23 cellular contexts compared by ENCODE assay signal in genomic region chr20:51623255-51623654, GRCh38.
"Had no signal": no experiment of that assay in that cellular context is flagged by ENCODE, and none has a peak within 500 bp of the region (broad histone marks: within the 10 kb centered on the region; RNA-seq: fewer than 3 reads in every experiment).

No MANE protein-coding gene starts in this region.

- H3K4me3 ChIP-seq: coronary artery, dorsolateral prefrontal cortex, esophagus muscularis mucosa, gastrocnemius medialis, heart right ventricle, left lung, lower lobe of right lung, mucosa of descending colon had no signal

- H3K9me3 ChIP-seq: esophagus muscularis mucosa, gastrocnemius medialis, heart right ventricle, left lung, lower lobe of right lung, mucosa of descending colon had no signal

- H3K4me3 Mint-ChIP-seq: mesothelial cell of epicardium had no signal

- ATAC-seq: gastrocnemius medialis, heart right ventricle, left cardiac atrium, left lung, left ventricle myocardium superior, lower lobe of right lung, mucosa of descending colon had no signal

- H3K27ac Mint-ChIP-seq: mesothelial cell of epicardium had no signal

- H3K27ac ChIP-seq: coronary artery, esophagus muscularis mucosa, gastrocnemius medialis, heart right ventricle, left lung, lower lobe of right lung had no signal

- H3K36me3 Mint-ChIP-seq: naive B cell had no signal

- H3K4me1 ChIP-seq: esophagus muscularis mucosa, gastrocnemius medialis, left lung, lower lobe of right lung had no signal

- H3K27me3 ChIP-seq: dorsolateral prefrontal cortex, esophagus muscularis mucosa, gastrocnemius medialis, heart right ventricle, left lung had no signal

- FAIRE-seq: colon, islet of Langerhans, keratinocyte had no signal

- H3K4me1 Mint-ChIP-seq: naive B cell had no signal

- H3K9me3 Mint-ChIP-seq: mesothelial cell of epicardium, naive B cell had no signal

- DNase-seq: dermis blood vessel endothelial cell; dorsolateral prefrontal cortex; effector CD4-positive, alpha-beta T cell; effector memory CD4-positive, alpha-beta T cell; foreskin melanocyte; gastrocnemius medialis; glutamatergic neuron; head of caudate nucleus; heart right ventricle; hippocampal formation; left cardiac atrium; left ventricle myocardium superior; lower lobe of right lung; mesenchymal stem cell; mucosa of descending colon; naive B cell had no signal
